ENCODE assay signal across 19 cellular contexts in the genomic region with DNA sequence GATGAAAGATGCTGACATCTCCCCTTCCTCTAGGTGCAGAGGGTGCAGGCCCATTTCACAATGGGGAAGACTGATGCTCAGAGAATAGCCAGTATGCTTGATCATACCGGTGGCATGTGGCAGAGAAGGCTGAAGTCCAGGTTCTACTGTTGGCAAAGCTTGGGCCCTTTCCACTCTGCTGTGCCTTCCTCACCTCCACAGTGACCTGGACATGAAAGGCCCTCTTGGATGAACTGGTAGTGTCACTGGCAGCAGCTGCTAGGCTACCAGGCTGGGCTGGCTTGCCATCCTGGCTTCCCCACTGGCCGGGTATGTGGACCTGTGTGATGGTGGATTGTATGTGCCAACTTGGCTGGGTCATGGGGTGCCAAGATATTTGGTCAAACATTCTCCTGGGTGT.
DNase-seq lines count a peak whose midpoint lies in the region; ATAC-seq, FAIRE-seq and TF ChIP-seq lines count a peak whose summit lies in the region.
"Had no signal": no experiment of that assay in that cellular context is flagged by ENCODE, and none has a peak within 500 bp of the region (broad histone marks: within the 10 kb centered on the region; RNA-seq: fewer than 3 reads in every experiment).

No MANE protein-coding gene starts in this region.

- H3K23ac ChIP-seq in H1 (ENCODE audit: insufficient read length) (no peak overlapping the region), trophoblast cell (ENCODE audit: low read length) (no peak overlapping the region)

- H2BK15ac ChIP-seq in H1 (ENCODE audit: low read length) = peak overlapping the region; percentile 99

- no peak overlapping the region for H3K14ac ChIP-seq in H1 (ENCODE audit: insufficient read length)
- no peak overlapping the region for H3K14ac ChIP-seq in trophoblast cell (ENCODE audit: low read length)

- H3K18ac ChIP-seq in H1 (ENCODE audit: extremely low read depth, low read length) = peak overlapping the region; percentile 49; the same call in 1 of the 2 replicates
- H3K18ac ChIP-seq in trophoblast cell (ENCODE audit: low read length) = peak overlapping the region; percentile 72

- CTCF ChIA-PET in H1 (lab: Charles Lee; ENCODE audit: partially characterized antibody) = interaction anchor here (0.7 to 2.7 kb wide), 3 partner anchors 13 to 266 kb away, joined by 3 to 14 read pairs (median 5); no protein-coding TSS in a partner anchor

- POLR2A ChIA-PET in activated naive CD8-positive, alpha-beta T cell treated with anti-CD3 and anti-CD28 coated beads, Interleukin-2, amount 10 ng/mL, durations not matched to agents 7 days and 5 days (lab: Charles Lee) = no interaction called here
- POLR2A ChIA-PET in H1 (lab: Charles Lee; ENCODE audit: partially characterized antibody) = interaction anchor here (2.2 to 2.9 kb wide), 2 partner anchors 91 to 92 kb away, joined by 9 to 12 read pairs; a partner anchor contains a TSS

- H3K79me2 ChIP-seq in H1 (ENCODE audit: control insufficient read depth in 1 of 2, insufficient read depth in 2 of 2, low read length in 2 of 2) (no peaks in the 10 kb centered on the region), trophoblast cell (ENCODE audit: control insufficient read depth, insufficient read depth, low read length, poor library complexity) (no peaks in the 10 kb centered on the region)

- no peak overlapping the region for H4K12ac ChIP-seq in trophoblast cell (ENCODE audit: low read depth, low read length)

- H3K23me2 ChIP-seq in H1 (ENCODE audit: low read depth, low read length) = no peaks in the 10 kb centered on the region

- no peak for TF ChIP-seq CTCF in H1 (IDR thresholded peaks at IDR 0.05; ENCODE audit: control extremely low read depth in 1 of 3, insufficient read depth in 1 of 3, low read depth in 1 of 3, low read length in 3 of 3)

- 100% methylated on average over 2 of the region's 2 CpGs; no CpG with 5 or more reads in 1 of the 2 experiments for WGBS in H1 (ENCODE audit: extremely low coverage in 1 of 2, insufficient coverage in 1 of 2, insufficient read length in 1 of 2, insufficient replicate concordance in 2 of 2, low coverage in 1 of 2, low lambda C conversion rate in 2 of 2, missing lambda C conversion rate in 1 of 2), 2 experiments
- no CpG with 5 or more reads among the region's 2 CpGs for WGBS in trophoblast cell (ENCODE audit: extremely low coverage, insufficient coverage, insufficient read length)

- H3K4me2 ChIP-seq in H1 (ENCODE audit: insufficient read depth in 1 of 2, low read depth in 2 of 2, low read length in 2 of 2) = no peak overlapping the region
- H3K4me2 ChIP-seq in trophoblast cell (ENCODE audit: low read length) = no peak overlapping the region
- H3K4me2 ChIP-seq: BLaER1 had no signal

- no peak for TF ChIP-seq EP300 in H1 (IDR thresholded peaks at IDR 0.05; ENCODE audit: borderline replicate concordance in 1 of 2, low read depth in 2 of 2, low read length in 2 of 2)

- H2AK5ac ChIP-seq in H1 (ENCODE audit: low read depth, low read length) (peak overlapping the region; percentile 87; the same call in 1 of the 2 replicates), trophoblast cell (ENCODE audit: low read length) (no peak overlapping the region)

- H3K4me1 ChIP-seq in H1 (replicated peaks in 1 of 4; ENCODE audit: control insufficient read depth in 3 of 4, insufficient read depth in 4 of 4, low read length in 3 of 4) = peaks cover 3 to 22% (median 11%) of the 10 kb centered on the region in 4 experiments; a peak in 6 of 7 replicates
- peaks cover 9 to 12% of the 10 kb centered on the region in 2 experiments for H3K4me1 ChIP-seq in trophoblast cell (ENCODE audit: control insufficient read depth in 1 of 2, insufficient read depth in 2 of 2, low read length in 2 of 2)
- H3K4me1 ChIP-seq: Caco-2 had no signal

- no peak for TF ChIP-seq POLR2A in H1 (IDR thresholded peaks at IDR 0.05; ENCODE audit: control extremely low read depth in 1 of 2, low read depth in 2 of 2, low read length in 2 of 2)

- peak overlapping the region; percentile 98 for H2BK20ac ChIP-seq in H1 (ENCODE audit: low read length)

- no peak overlapping the region for H3K9ac ChIP-seq in H1 (replicated peaks in 1 of 4; ENCODE audit: extremely low read depth in 1 of 4, low read depth in 3 of 4, low read length in 3 of 4)
- no peak overlapping the region for H3K9ac ChIP-seq in trophoblast cell (ENCODE audit: low read length)
- H3K9ac ChIP-seq: BLaER1 had no signal

- H3K4ac ChIP-seq in H1 (replicated peaks; ENCODE audit: insufficient read length, low read depth, low read length) = peak overlapping the region; percentile 46
- peak overlapping the region; percentile 14 for H3K4ac ChIP-seq in trophoblast cell (ENCODE audit: low read depth, low read length)

- H2BK5ac ChIP-seq in H1 (ENCODE audit: low read depth, low read length) (peak overlapping the region; percentile 37; the same call in 1 of the 2 replicates), trophoblast cell (ENCODE audit: low read depth, low read length, poor library complexity) (no peak overlapping the region)

- H3K9me3 ChIP-seq in H1 (ENCODE audit: insufficient read depth in 2 of 2, low read depth in 1 of 2, low read length in 1 of 2) (no peaks in the 10 kb centered on the region), trophoblast cell (ENCODE audit: insufficient read depth, low read depth, low read length) (peaks cover 2% of the 10 kb centered on the region)
- H3K9me3 ChIP-seq: BLaER1, Caco-2 had no signal

- no peaks in the 10 kb centered on the region for H3K27me3 Mint-ChIP-seq in activated naive CD8-positive, alpha-beta T cell treated with anti-CD3 and anti-CD28 coated beads, Interleukin-2, amount 10 ng/mL, durations not matched to agents 7 days and 5 days
- H3K27me3 Mint-ChIP-seq in activated naive CD8-positive, alpha-beta T cell treated with anti-CD3 and anti-CD28 coated beads, Interleukin-2, amount 50 U/mL, for 24 hours = no peaks in the 10 kb centered on the region

- no peaks in the 10 kb centered on the region for H4K20me1 ChIP-seq in H1 (replicated peaks in 1 of 2; ENCODE audit: control insufficient read depth in 1 of 2, insufficient read depth in 2 of 2, low read length in 2 of 2)
- H4K20me1 ChIP-seq: BLaER1 had no signal

- H3K27ac ChIP-seq in H1 (ENCODE audit: low read depth, low read length) (no peak overlapping the region), trophoblast cell (ENCODE audit: low read depth, low read length) (no peak overlapping the region), caudate nucleus (ENCODE audit: low read depth, low read length) (no peak overlapping the region)
- H3K27ac ChIP-seq: BLaER1 had no signal

- FAIRE-seq in H1 (lab: Jason Lieb, UNC) = no peak
- FAIRE-seq: GM12892, GM19239, H54, HTR-8/SVneo had no signal

- no peak overlapping the region for H2AFZ ChIP-seq in H1 (ENCODE audit: low read length)
- no peak overlapping the region for H2AFZ ChIP-seq in trophoblast cell (ENCODE audit: insufficient read depth, low read length, poor library complexity)

- H3K79me1 ChIP-seq in H1 (ENCODE audit: low read depth, low read length) (no peaks in the 10 kb centered on the region), trophoblast cell (ENCODE audit: low read length) (peaks cover 2% of the 10 kb centered on the region)

- no peaks in the 10 kb centered on the region for H3K27me3 ChIP-seq in H1 (replicated peaks in 1 of 4; ENCODE audit: control insufficient read depth in 3 of 4, extremely low read depth in 1 of 4, insufficient read depth in 3 of 4, low read length in 3 of 4)
- H3K27me3 ChIP-seq in trophoblast cell (ENCODE audit: insufficient read depth, low read length) = no peaks in the 10 kb centered on the region
- H3K27me3 ChIP-seq: BLaER1 had no signal

- H4K8ac ChIP-seq in H1 (ENCODE audit: extremely low read depth, insufficient read depth, low read length) (no peak overlapping the region), trophoblast cell (ENCODE audit: low read depth, low read length) (no peak overlapping the region)

- no peak for TF ChIP-seq RAD21 in H1 (IDR thresholded peaks at IDR 0.05 in 1 of 2, conservative IDR thresholded peaks at IDR 0.05 in 1 of 2; ENCODE audit: low read depth in 2 of 2, low read length in 2 of 2)

- H3K4me1 Mint-ChIP-seq in activated naive CD8-positive, alpha-beta T cell treated with anti-CD3 and anti-CD28 coated beads, Interleukin-2, amount 10 ng/mL, durations not matched to agents 7 days and 5 days = peaks cover 37% of the 10 kb centered on the region
- peaks cover 24% of the 10 kb centered on the region for H3K4me1 Mint-ChIP-seq in activated naive CD8-positive, alpha-beta T cell treated with anti-CD3 and anti-CD28 coated beads, Interleukin-2, amount 50 U/mL, for 24 hours

- H2BK120ac ChIP-seq in H1 (replicated peaks; ENCODE audit: low read depth, low read length) = peak overlapping the region; percentile 7
- no peak overlapping the region for H2BK120ac ChIP-seq in trophoblast cell (ENCODE audit: insufficient read depth, low read length, poor library complexity)

- H2BK12ac ChIP-seq in H1 (ENCODE audit: low read depth, low read length) (peak overlapping the region; percentile 78; the same call in 1 of the 2 replicates), trophoblast cell (ENCODE audit: low read length) (no peak overlapping the region)

- H3K4me3 ChIP-seq in H1 (ENCODE audit: extremely low read depth in 1 of 4, insufficient read depth in 2 of 4, low read depth in 3 of 4, low read length in 4 of 4) (no peak overlapping the region), trophoblast cell (ENCODE audit: low read depth, low read length) (no peak overlapping the region)
- H3K4me3 ChIP-seq: BLaER1 had no signal

- peaks cover 4% of the 10 kb centered on the region for H3K36me3 Mint-ChIP-seq in activated naive CD8-positive, alpha-beta T cell treated with anti-CD3 and anti-CD28 coated beads, Interleukin-2, amount 10 ng/mL, durations not matched to agents 7 days and 5 days
- no peaks in the 10 kb centered on the region for H3K36me3 Mint-ChIP-seq in activated naive CD8-positive, alpha-beta T cell treated with anti-CD3 and anti-CD28 coated beads, Interleukin-2, amount 50 U/mL, for 24 hours (ENCODE audit: low read depth)
- H3K36me3 Mint-ChIP-seq: CD8-positive, alpha-beta memory T cell had no signal

- H3K9me3 Mint-ChIP-seq in activated naive CD8-positive, alpha-beta T cell treated with anti-CD3 and anti-CD28 coated beads, Interleukin-2, amount 10 ng/mL, durations not matched to agents 7 days and 5 days = peaks cover 4% of the 10 kb centered on the region
- no peaks in the 10 kb centered on the region for H3K9me3 Mint-ChIP-seq in activated naive CD8-positive, alpha-beta T cell treated with anti-CD3 and anti-CD28 coated beads, Interleukin-2, amount 50 U/mL, for 24 hours
- H3K9me3 Mint-ChIP-seq: CD8-positive, alpha-beta memory T cell had no signal

- H3K4me3 Mint-ChIP-seq in activated naive CD8-positive, alpha-beta T cell treated with anti-CD3 and anti-CD28 coated beads, Interleukin-2, amount 10 ng/mL, durations not matched to agents 7 days and 5 days = no peak overlapping the region
- no peak overlapping the region for H3K4me3 Mint-ChIP-seq in activated naive CD8-positive, alpha-beta T cell treated with anti-CD3 and anti-CD28 coated beads, Interleukin-2, amount 50 U/mL, for 24 hours
- H3K4me3 Mint-ChIP-seq: CD8-positive, alpha-beta memory T cell had no signal

- H3K56ac ChIP-seq in H1 (replicated peaks; ENCODE audit: insufficient read length, low read depth, low read length) = no peak overlapping the region

- H4K91ac ChIP-seq in H1 (replicated peaks; ENCODE audit: insufficient read length, low read length) = peak overlapping the region; percentile 75
- no peak overlapping the region for H4K91ac ChIP-seq in trophoblast cell (ENCODE audit: low read depth, low read length)

- peak overlapping the region; percentile 31 for H3K27ac Mint-ChIP-seq in activated naive CD8-positive, alpha-beta T cell treated with anti-CD3 and anti-CD28 coated beads, Interleukin-2, amount 10 ng/mL, durations not matched to agents 7 days and 5 days
- H3K27ac Mint-ChIP-seq in activated naive CD8-positive, alpha-beta T cell treated with anti-CD3 and anti-CD28 coated beads, Interleukin-2, amount 50 U/mL, for 24 hours = no peak overlapping the region
- H3K27ac Mint-ChIP-seq: CD8-positive, alpha-beta memory T cell had no signal

- DNase-seq in activated naive CD8-positive, alpha-beta T cell treated with anti-CD3 and anti-CD28 coated beads, Interleukin-2, amount 10 ng/mL, durations not matched to agents 7 days and 5 days = no peak
- DNase-seq in activated naive CD8-positive, alpha-beta T cell treated with anti-CD3 and anti-CD28 coated beads, Interleukin-2, amount 50 U/mL, for 24 hours = no peak
- DNase-seq in H1 (ENCODE audit: low read depth in 1 of 2, low spot score in 2 of 2) = no peak
- DNase-seq in trophoblast cell = no peak
- DNase-seq in activated CD8-positive, alpha-beta memory T cell treated with anti-CD3 and anti-CD28 coated beads, Interleukin-2, amount 50 U/mL, for 4 hours = no peak
- DNase-seq in caudate nucleus (lab: John Stamatoyannopoulos, UW) = no peak
- DNase-seq: 8988T; AML-193; Caco-2; CD8-positive, alpha-beta memory T cell; DND-41; GDM1 had no signal

- no peaks in the 10 kb centered on the region for H3K36me3 ChIP-seq in H1 (ENCODE audit: control insufficient read depth in 2 of 4, insufficient read depth in 4 of 4, low read length in 3 of 4)
- H3K36me3 ChIP-seq in trophoblast cell (ENCODE audit: control insufficient read depth in 1 of 2, insufficient read depth in 2 of 2, low read length in 2 of 2) = no peaks in the 10 kb centered on the region
- H3K36me3 ChIP-seq: BLaER1 had no signal

- no peak for ATAC-seq in activated naive CD8-positive, alpha-beta T cell treated with anti-CD3 and anti-CD28 coated beads, Interleukin-2, amount 10 ng/mL, durations not matched to agents 7 days and 5 days (ENCODE audit: low read depth)
- ATAC-seq in activated naive CD8-positive, alpha-beta T cell treated with anti-CD3 and anti-CD28 coated beads, Interleukin-2, amount 50 U/mL, for 24 hours = no peak
- ATAC-seq in GM19463 (IDR thresholded peaks at IDR 0.05; ENCODE audit: unreplicated experiment) = no peak
- ATAC-seq: HCT116 had no signal

- H4K5ac ChIP-seq in H1 (ENCODE audit: insufficient read length, low read depth, low read length) = no peak overlapping the region
